Comparison of ENCODE assay signal across 14 cellular contexts in the genomic region with DNA sequence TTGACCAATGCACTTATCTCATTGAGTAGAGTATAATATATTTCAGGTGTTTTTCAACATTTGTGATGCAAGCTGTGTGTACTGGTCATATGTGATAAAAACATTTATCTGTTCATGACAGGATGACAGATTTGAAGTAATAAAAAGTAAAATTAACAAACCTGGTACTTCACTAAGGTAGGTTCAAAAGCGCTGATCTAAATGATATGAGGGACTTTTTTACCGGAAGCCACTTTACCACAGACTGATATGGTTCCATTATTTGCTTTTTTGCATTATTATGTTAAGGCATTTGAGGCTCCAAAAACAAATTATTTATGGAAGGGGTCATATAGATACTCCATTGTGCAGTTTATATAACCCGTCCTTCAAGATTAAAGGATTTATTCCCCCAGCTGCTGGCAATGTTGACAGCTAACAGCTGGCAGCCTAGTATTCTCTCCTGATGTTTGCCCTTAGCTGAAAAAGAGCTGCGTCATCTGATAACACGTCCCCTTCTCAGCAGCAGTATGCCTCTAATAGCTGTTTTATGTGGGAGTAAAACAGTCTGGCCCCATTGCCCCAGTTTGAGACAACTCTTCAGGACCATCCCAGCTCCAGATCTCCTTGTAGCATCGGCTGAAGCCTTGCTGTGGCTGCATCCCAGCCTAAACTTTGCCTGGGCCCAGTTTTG.
A peak's percentile ranks its signal among the peaks of the same experiment; 100 is the strongest.
DNase-seq lines count a peak whose midpoint lies in the region; ATAC-seq, FAIRE-seq and TF ChIP-seq lines count a peak whose summit lies in the region.
"Had no signal": no experiment of that assay in that cellular context is flagged by ENCODE, and none has a peak within 500 bp of the region (broad histone marks: within the 10 kb centered on the region; RNA-seq: fewer than 3 reads in every experiment).

No MANE protein-coding gene starts in this region.

- intact Hi-C loops in K562 (cut with micrococcal nuclease) (no loop called here), natural killer cell (cut with micrococcal nuclease) (no loop called here)
- intact Hi-C loops in naive thymus-derived CD4-positive, alpha-beta T cell (cut with micrococcal nuclease) = no loop called here

- POLR2A ChIA-PET in K562 (lab: Yijun Ruan, JAX) = interaction anchor here (0.6 kb wide), 1 partner anchor 52 kb away, joined by 3 read pairs; no protein-coding TSS in a partner anchor
- POLR2A ChIA-PET in naive thymus-derived CD4-positive, alpha-beta T cell (lab: Charles Lee) = interaction anchor here (0.7 kb wide), 1 partner anchor 12 kb away, joined by 3 read pairs; no protein-coding TSS in a partner anchor

- no peak overlapping the region for H3K9ac ChIP-seq in K562 (ENCODE audit: insufficient read depth in 1 of 2, low read depth in 2 of 2, low read length in 2 of 2)

- peaks cover 0 to 10% (median 0%) of the 10 kb centered on the region in 11 donors for H3K9me3 Mint-ChIP-seq in naive thymus-derived CD4-positive, alpha-beta T cell
- peaks cover under 1 to 6% of the 10 kb centered on the region in 2 donors for H3K9me3 Mint-ChIP-seq in natural killer cell

- ATAC-seq in K562 (no peak), HG03521 (IDR thresholded peaks at IDR 0.05; ENCODE audit: unreplicated experiment) (no peak), natural killer cell (no peak), HG03571 (IDR thresholded peaks at IDR 0.05; ENCODE audit: unreplicated experiment) (no peak)
- ATAC-seq in naive thymus-derived CD4-positive, alpha-beta T cell = peak; percentile 55

- TF ChIP-seq RAD21 in K562 (CRISPR knock-in tag; conservative IDR thresholded peaks at IDR 0.05 in 1 of 2, IDR thresholded peaks at IDR 0.05 in 1 of 2) = no peak

- peaks cover 4 to 45% (median 28%) of the 10 kb centered on the region in 7 donors for H3K4me1 Mint-ChIP-seq in naive thymus-derived CD4-positive, alpha-beta T cell
- peaks cover 0 to 5% of the 10 kb centered on the region in 2 donors for H3K4me1 Mint-ChIP-seq in natural killer cell
- H3K4me1 Mint-ChIP-seq: activated CD4-positive, alpha-beta memory T cell treated with anti-CD3 and anti-CD28 coated beads, Interleukin-2, amount 10 ng/mL, durations not matched to agents 7 days and 5 days; central memory CD8-positive, alpha-beta T cell had no signal

- DNase-seq in COLO668 (lab: John Stamatoyannopoulos, UW; ENCODE audit: unreplicated experiment) (peak; percentile 48), K562 (ENCODE audit: extremely low read depth in 1 of 4, low spot score in 3 of 4) (peak in 1 of 4 experiments; percentile 3), natural killer cell (no peak)
- DNase-seq in Jurkat, Clone E6-1 (ENCODE audit: low read depth, low spot score) = peak; percentile 40
- DNase-seq in naive thymus-derived CD4-positive, alpha-beta T cell = peak in 6 of 9 donors; percentile 18 to 39 (median 32)
- DNase-seq: activated CD4-positive, alpha-beta memory T cell treated with anti-CD3 and anti-CD28 coated beads, Interleukin-2, amount 10 ng/mL, durations not matched to agents 7 days and 5 days; activated gamma-delta T cell; glutamatergic neuron; NCI-H526 treated with DMSO at 0.1 percent for 48 hours; Right ventricle myocardium superior had no signal

- no peak overlapping the region for H2AFZ ChIP-seq in K562 (ENCODE audit: low read depth, low read length)

- TF ChIP-seq CTCF in K562 (IDR thresholded peaks at IDR 0.05 in 2 of 3, conservative IDR thresholded peaks at IDR 0.05 in 1 of 3; ENCODE audit: insufficient read depth in 2 of 3, low read depth in 1 of 3, low read length in 3 of 3) (no peak), natural killer cell (IDR thresholded peaks at IDR 0.05) (no peak)

- no peak for TF ChIP-seq POLR2A in K562 (conservative IDR thresholded peaks at IDR 0.05)

- no peaks in the 10 kb centered on the region for H3K4me1 ChIP-seq in K562 (replicated peaks in 1 of 2; ENCODE audit: control insufficient read depth in 2 of 2, insufficient read depth in 2 of 2, low read length in 2 of 2)
- H3K4me1 ChIP-seq in naive thymus-derived CD4-positive, alpha-beta T cell (ENCODE audit: control insufficient read depth in 2 of 2, insufficient read depth in 2 of 2, low read length in 2 of 2) = peaks cover 0 to 22% of the 10 kb centered on the region in 2 donors

- H3K36me3 ChIP-seq in K562 (ENCODE audit: control insufficient read depth, insufficient read depth, low read length) = no peaks in the 10 kb centered on the region
- H3K36me3 ChIP-seq in naive thymus-derived CD4-positive, alpha-beta T cell (ENCODE audit: control insufficient read depth in 2 of 3, insufficient read depth in 3 of 3, low read length in 3 of 3) = no peaks in the 10 kb centered on the region

- H3K4me2 ChIP-seq in K562 (ENCODE audit: insufficient read depth, low read length) = no peak overlapping the region

- no peak for FAIRE-seq in K562 (lab: Jason Lieb, UNC)
- FAIRE-seq: TTC549 had no signal

- H3K27ac ChIP-seq in K562 (ENCODE audit: extremely low read depth, low read depth, low read length) = no peak overlapping the region
- no peak overlapping the region for H3K27ac ChIP-seq in naive thymus-derived CD4-positive, alpha-beta T cell (ENCODE audit: low read depth, low read length)

- peaks cover 0 to 4% (median 0%) of the 10 kb centered on the region in 5 donors for H3K36me3 Mint-ChIP-seq in naive thymus-derived CD4-positive, alpha-beta T cell
- no peaks in the 10 kb centered on the region for H3K36me3 Mint-ChIP-seq in natural killer cell

- in situ Hi-C loops in K562 (cut with MboI) = no loop called here

- H3K4me3 Mint-ChIP-seq in naive thymus-derived CD4-positive, alpha-beta T cell = peak overlapping the region in 9 of 10 donors; percentile 5 to 83 (median 72)
- H3K4me3 Mint-ChIP-seq in natural killer cell = no peak overlapping the region
- H3K4me3 Mint-ChIP-seq: activated CD4-positive, alpha-beta memory T cell treated with anti-CD3 and anti-CD28 coated beads, Interleukin-2, amount 10 ng/mL, durations not matched to agents 7 days and 5 days; central memory CD8-positive, alpha-beta T cell had no signal

- no peaks in the 10 kb centered on the region for H3K79me2 ChIP-seq in K562 (ENCODE audit: control insufficient read depth, insufficient read depth, low read length)

- CTCF ChIA-PET in K562 (lab: Yijun Ruan, JAX; ENCODE audit: low intra/inter-chr PET ratio) = no interaction called here
- CTCF ChIA-PET in naive thymus-derived CD4-positive, alpha-beta T cell (lab: Charles Lee) = no interaction called here

- H3K9me1 ChIP-seq in K562 (ENCODE audit: control insufficient read depth, insufficient read depth, low read length) = no peaks in the 10 kb centered on the region

- 0% methylated on average over 6 of the region's 6 CpGs for WGBS in K562 (ENCODE audit: insufficient coverage, low coverage, missing lambda C conversion rate)

- peak overlapping the region in 6 of 9 donors; percentile 29 to 69 (median 42) for H3K27ac Mint-ChIP-seq in naive thymus-derived CD4-positive, alpha-beta T cell
- no peak overlapping the region for H3K27ac Mint-ChIP-seq in natural killer cell
- H3K27ac Mint-ChIP-seq: activated CD4-positive, alpha-beta memory T cell treated with anti-CD3 and anti-CD28 coated beads, Interleukin-2, amount 10 ng/mL, durations not matched to agents 7 days and 5 days had no signal

- TF ChIP-seq EP300 in K562 (IDR thresholded peaks at IDR 0.05; ENCODE audit: low read length) = no peak

- no peaks in the 10 kb centered on the region for H3K27me3 Mint-ChIP-seq in naive thymus-derived CD4-positive, alpha-beta T cell
- no peaks in the 10 kb centered on the region for H3K27me3 Mint-ChIP-seq in natural killer cell (ENCODE audit: low read depth in 2 of 2)
- H3K27me3 Mint-ChIP-seq: activated CD4-positive, alpha-beta memory T cell treated with anti-CD3 and anti-CD28 coated beads, Interleukin-2, amount 10 ng/mL, durations not matched to agents 7 days and 5 days; central memory CD8-positive, alpha-beta T cell had no signal

- H3K27me3 ChIP-seq in K562 (ENCODE audit: control insufficient read depth in 2 of 2, insufficient read depth in 2 of 2, low read length in 2 of 2) = no peaks in the 10 kb centered on the region
- no peaks in the 10 kb centered on the region for H3K27me3 ChIP-seq in naive thymus-derived CD4-positive, alpha-beta T cell (ENCODE audit: control insufficient read depth in 2 of 2, insufficient read depth in 2 of 2, low read length in 2 of 2)

- H4K20me1 ChIP-seq in K562 (replicated peaks; ENCODE audit: control insufficient read depth, insufficient read depth, low read length) = no peaks in the 10 kb centered on the region

- no peaks in the 10 kb centered on the region; the same call in 1 of the 2 replicates for H3K9me3 ChIP-seq in K562 (replicated peaks; ENCODE audit: control insufficient read depth, insufficient read depth, low read depth, low read length)
- H3K9me3 ChIP-seq in naive thymus-derived CD4-positive, alpha-beta T cell (ENCODE audit: control insufficient read depth in 2 of 3, low read length in 3 of 3) = no peaks in the 10 kb centered on the region

- BruUV-seq in K562 (replicated peaks; lab: Mats Ljungman, UMichigan) = no TSS peak

- H3K4me3 ChIP-seq in Jurkat, Clone E6-1 (ENCODE audit: low read length) = no peak overlapping the region
- no peak overlapping the region for H3K4me3 ChIP-seq in K562
- H3K4me3 ChIP-seq in naive thymus-derived CD4-positive, alpha-beta T cell (ENCODE audit: low read length) = no peak overlapping the region

TF ChIP-seq in K562, 482 proteins besides CTCF, POLR2A, EP300 and RAD21:
- TF ChIP-seq NFE2 (IDR thresholded peaks at IDR 0.05; ENCODE audit: low read depth) (peak; percentile 32; the same call in 1 of the 2 replicates), ZNF24 (IDR thresholded peaks at IDR 0.05) (no peak)

Comparison
In these comparisons a context has a peak if more than half of its experiments do, and no peak if none do; other contexts are left out.
1. H3K27ac Mint-ChIP-seq: peak in naive thymus-derived CD4-positive, alpha-beta T cell (6 of 9); none in natural killer cell (0 of 2).